In the genomic region with DNA sequence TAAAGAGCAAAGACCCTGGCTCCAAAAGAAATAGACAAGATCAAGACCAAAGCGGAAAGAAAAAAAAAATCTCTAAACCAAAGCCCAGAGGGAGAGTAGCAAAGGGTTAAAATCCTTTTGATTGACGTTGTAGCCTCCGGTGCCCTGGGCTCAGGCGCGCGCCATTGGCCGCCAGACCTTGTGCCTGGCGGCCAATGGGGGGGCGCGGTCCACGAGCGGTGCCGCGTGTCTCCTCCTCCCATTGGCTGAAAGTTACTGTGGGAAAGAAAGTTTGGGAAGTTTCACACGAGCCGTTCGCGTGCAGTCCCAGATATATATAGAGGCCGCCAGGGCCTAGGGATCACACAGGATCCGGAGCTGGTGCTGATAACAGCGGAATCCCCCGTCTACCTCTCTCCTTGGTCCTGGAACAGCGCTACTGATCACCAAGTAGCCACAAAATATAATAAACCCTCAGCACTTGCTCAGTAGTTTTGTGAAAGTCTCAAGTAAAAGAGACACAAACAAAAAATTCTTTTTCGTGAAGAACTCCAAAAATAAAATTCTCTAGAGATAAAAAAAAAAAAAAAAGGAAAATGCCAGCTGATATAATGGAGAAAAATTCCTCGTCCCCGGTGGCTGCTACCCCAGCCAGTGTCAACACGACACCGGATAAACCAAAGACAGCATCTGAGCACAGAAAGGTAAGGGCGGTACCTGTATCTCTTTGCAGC, we compare ENCODE assay signal across 8 cellular contexts. TPM values are rescaled to one million over a fixed set of nuclear protein-coding genes. Genes with fewer than 3 reads are reported as not detected.
A peak's percentile ranks its signal among the peaks of the same experiment; 100 is the strongest.
DNase-seq lines count a peak whose midpoint lies in the region; ATAC-seq, FAIRE-seq and TF ChIP-seq lines count a peak whose summit lies in the region.

A gene with protein sequence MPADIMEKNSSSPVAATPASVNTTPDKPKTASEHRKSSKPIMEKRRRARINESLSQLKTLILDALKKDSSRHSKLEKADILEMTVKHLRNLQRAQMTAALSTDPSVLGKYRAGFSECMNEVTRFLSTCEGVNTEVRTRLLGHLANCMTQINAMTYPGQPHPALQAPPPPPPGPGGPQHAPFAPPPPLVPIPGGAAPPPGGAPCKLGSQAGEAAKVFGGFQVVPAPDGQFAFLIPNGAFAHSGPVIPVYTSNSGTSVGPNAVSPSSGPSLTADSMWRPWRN (plus strand): TSS at position 343 of the 713 bp plus-strand sequence. CDS start 233 bp downstream, at position 576.

- peak within 1 kb of the TSS; percentile 71 for H3K18ac ChIP-seq in trophoblast cell (ENCODE audit: low read length)

- SMC1A ChIA-PET in GM12878 (lab: Charles Lee; ENCODE audit: uncharacterized antibody, unreplicated experiment): interaction anchor here (1.4 to 4.2 kb wide), 7 partner anchors 7 to 470 kb away, joined by 3 to 18 read pairs (median 4); no protein-coding TSS in a partner anchor

- H3K14ac ChIP-seq in trophoblast cell (ENCODE audit: low read length): peak within 1 kb of the TSS; percentile 55

- RAD21 ChIA-PET in GM12878 (lab: Charles Lee; ENCODE audit: unreplicated experiment): interaction anchor here (1.0 to 1.5 kb wide), 6 partner anchors 31 to 180 kb away, joined by 3 to 5 read pairs (median 4); no protein-coding TSS in a partner anchor

- H4K12ac ChIP-seq in trophoblast cell (ENCODE audit: low read depth, low read length): no peak within 1 kb of the TSS

- H3K27me3 ChIP-seq in MM.1S (replicated peaks; ENCODE audit: insufficient read depth, low read length) (no peaks in the 10 kb centered on the region; the same call in 1 of the 2 replicates), GM12878 (replicated peaks in 1 of 2; ENCODE audit: control insufficient read depth in 2 of 2, insufficient read depth in 2 of 2, low read length in 1 of 2) (peaks cover 3% of the 10 kb centered on the region in 2 experiments; a peak in 3 of 4 replicates), right cardiac atrium (ENCODE audit: control insufficient read depth, insufficient read depth) (no peaks in the 10 kb centered on the region), trophoblast cell (ENCODE audit: insufficient read depth, low read length) (no peaks in the 10 kb centered on the region)

- H4K20me1 ChIP-seq in MM.1S (ENCODE audit: insufficient read depth, low read length) (no peaks in the 10 kb centered on the region), GM12878 (ENCODE audit: control insufficient read depth, insufficient read depth) (no peaks in the 10 kb centered on the region)

- 2% methylated on average over 29 of the region's 29 CpGs for WGBS in GM12878 (ENCODE audit: insufficient coverage, insufficient replicate concordance, low lambda C conversion rate, missing lambda C conversion rate)
- WGBS in right cardiac atrium: under 1% methylated on average over 29 of the region's 29 CpGs
- no CpG with 5 or more reads among the region's 29 CpGs for WGBS in trophoblast cell (ENCODE audit: extremely low coverage, insufficient coverage, insufficient read length)

- BruUV-seq in GM12878 (replicated peaks; lab: Mats Ljungman, UMichigan): no TSS peak

- H3K9me3 ChIP-seq in MM.1S (replicated peaks; ENCODE audit: insufficient read depth, low read length) (no peaks in the 10 kb centered on the region), GM12878 (replicated peaks; ENCODE audit: control insufficient read depth, insufficient read depth, low read length) (peaks cover 4% of the 10 kb centered on the region; the same call in 2 of the 3 replicates), right cardiac atrium (ENCODE audit: control insufficient read depth, low read length) (no peaks in the 10 kb centered on the region), trophoblast cell (ENCODE audit: insufficient read depth, low read depth, low read length) (no peaks in the 10 kb centered on the region)

- no peak for TF ChIP-seq CTCF in MM.1S (IDR thresholded peaks at IDR 0.05; ENCODE audit: low read length)
- TF ChIP-seq CTCF in GM12878 (IDR thresholded peaks at IDR 0.05 in 2 of 3, conservative IDR thresholded peaks at IDR 0.05 in 1 of 3; ENCODE audit: control insufficient read depth in 2 of 3, extremely low read depth in 1 of 3, insufficient read depth in 1 of 3, low read depth in 3 of 3, low read length in 3 of 3): no peak

- H3K79me2 ChIP-seq in MM.1S (ENCODE audit: low read length): 0 out of 2 replicates have a peak, but pooled peaks cover 6% of the 10 kb centered on the region
- H3K79me2 ChIP-seq in GM12878 (ENCODE audit: control insufficient read depth, insufficient read depth, low read length): no peaks in the 10 kb centered on the region
- peaks cover 18% of the 10 kb centered on the region for H3K79me2 ChIP-seq in trophoblast cell (ENCODE audit: control insufficient read depth, insufficient read depth, low read length, poor library complexity)

- H3K4me3 ChIP-seq in MM.1S (ENCODE audit: low read length) (peak within 1 kb of the TSS; percentile 72), GM12878 (peak within 1 kb of the TSS; percentile 82), right cardiac atrium (ENCODE audit: low read length) (peak within 1 kb of the TSS; percentile 76), trophoblast cell (ENCODE audit: low read depth, low read length) (peak within 1 kb of the TSS; percentile 91)

- peak; percentile 27 for ATAC-seq in GM21360 (IDR thresholded peaks at IDR 0.05; ENCODE audit: unreplicated experiment)
- ATAC-seq in GM12878: peak; percentile 43
- peak; percentile 78 to 82 for ATAC-seq in right cardiac atrium

- H3K27ac ChIP-seq in MM.1S (ENCODE audit: low read length) (peak within 1 kb of the TSS; percentile 88), GM12878 (ENCODE audit: control insufficient read depth, insufficient read depth) (0 out of 2 replicates have a peak within 1 kb of the TSS, but pooled peaks have one; percentile 13), right cardiac atrium (ENCODE audit: low read length) (peak within 1 kb of the TSS; percentile 96), trophoblast cell (ENCODE audit: low read depth, low read length) (peak within 1 kb of the TSS; percentile 96)

- H2AFZ ChIP-seq in MM.1S (ENCODE audit: low read length) (peak within 1 kb of the TSS; percentile 63), GM12878 (ENCODE audit: control insufficient read depth, low read depth, low read length) (peak within 1 kb of the TSS; percentile 46), trophoblast cell (ENCODE audit: insufficient read depth, low read length, poor library complexity) (no peak within 1 kb of the TSS)

- H3K23ac ChIP-seq in trophoblast cell (ENCODE audit: low read length): no peak within 1 kb of the TSS

- TF ChIP-seq POLR2A in GM12878 (IDR thresholded peaks at IDR 0.05; ENCODE audit: low read depth, low read length): peak; percentile 70

- H2BK12ac ChIP-seq in trophoblast cell (ENCODE audit: low read length): peak within 1 kb of the TSS; percentile 67

- intact Hi-C loops in GM12878 (cut with micrococcal nuclease; ENCODE audit: unreplicated experiment) (loop anchor here (1.0 to 5.0 kb wide), 5 partner anchors 66 to 469 kb away; no protein-coding TSS in a partner anchor), right cardiac atrium (cut with DNase I) (loop anchor here (5.0 to 10.0 kb wide), 11 partner anchors 61 to 354 kb away; no protein-coding TSS in a partner anchor)

- H3K4me2 ChIP-seq in MM.1S (ENCODE audit: low read depth, low read length) (peak within 1 kb of the TSS; percentile 85), GM12878 (ENCODE audit: control insufficient read depth, insufficient read depth) (peak within 1 kb of the TSS; percentile 94), trophoblast cell (ENCODE audit: low read length) (peak within 1 kb of the TSS; percentile 93)

- H3K4ac ChIP-seq in trophoblast cell (ENCODE audit: low read depth, low read length): peak within 1 kb of the TSS; percentile 44

- CTCF ChIA-PET in GM12878 (lab: Yijun Ruan, JAX): interaction anchor here (0.8 to 1.6 kb wide), 7 partner anchors 8 to 472 kb away, joined by 3 to 5 read pairs (median 4); no protein-coding TSS in a partner anchor

- H2AK5ac ChIP-seq in trophoblast cell (ENCODE audit: low read length): no peak within 1 kb of the TSS

- POLR2A ChIA-PET in GM12878 (lab: Charles Lee): interaction anchor here (0.6 kb wide), 1 partner anchor 536 kb away, joined by 3 read pairs; no protein-coding TSS in a partner anchor

- peak; percentile 97 for DNase-seq in COLO829 (ENCODE audit: low spot score)
- DNase-seq in MM.1S: peak; percentile 97
- peak; percentile 65 to 80 for DNase-seq in SHP77 (lab: John Stamatoyannopoulos, UW)
- DNase-seq in GM12878 (ENCODE audit: low read depth, low spot score): peak; percentile 61
- DNase-seq in right cardiac atrium: peak; percentile 95 to 98 (median 96)
- DNase-seq in trophoblast cell: peak; percentile 97
- no peak for DNase-seq in T1000 (lab: John Stamatoyannopoulos, UW)

- peaks cover 90% of the 10 kb centered on the region for H3F3A ChIP-seq in MM.1S (ENCODE audit: insufficient read depth, low read length)

- TF ChIP-seq EP300 in GM12878 (IDR thresholded peaks at IDR 0.05; ENCODE audit: borderline replicate concordance in 1 of 2, control insufficient read depth in 1 of 2, low read depth in 2 of 2, low read length in 2 of 2): no peak

- H4K91ac ChIP-seq in trophoblast cell (ENCODE audit: low read depth, low read length): peak within 1 kb of the TSS; percentile 87

- FAIRE-seq in GM12878 (lab: Jason Lieb, UNC): no peak

- H4K8ac ChIP-seq in trophoblast cell (ENCODE audit: low read depth, low read length): peak within 1 kb of the TSS; percentile 24

- H3K36me3 ChIP-seq in MM.1S (replicated peaks; ENCODE audit: insufficient read depth, low read length) (no peaks in the 10 kb centered on the region), GM12878 (ENCODE audit: control insufficient read depth in 2 of 2, insufficient read depth in 2 of 2, low read length in 1 of 2) (no peaks in the 10 kb centered on the region), trophoblast cell (ENCODE audit: control insufficient read depth in 1 of 2, insufficient read depth in 2 of 2, low read length in 2 of 2) (peaks cover 6 to 7% of the 10 kb centered on the region in 2 experiments)

- peaks cover 49% of the 10 kb centered on the region for H3K79me1 ChIP-seq in trophoblast cell (ENCODE audit: low read length)

- H2BK120ac ChIP-seq in trophoblast cell (ENCODE audit: insufficient read depth, low read length, poor library complexity): peak within 1 kb of the TSS; percentile 64

- H3K4me1 ChIP-seq in MM.1S (ENCODE audit: low read length) (peaks cover 56% of the 10 kb centered on the region), GM12878 (ENCODE audit: control insufficient read depth, insufficient read depth, low read length) (peaks cover 23% of the 10 kb centered on the region), right cardiac atrium (ENCODE audit: control insufficient read depth, insufficient read depth, low read length) (peaks cover 6% of the 10 kb centered on the region), trophoblast cell (ENCODE audit: control insufficient read depth in 1 of 2, insufficient read depth in 2 of 2, low read length in 2 of 2) (peaks cover 25 to 40% of the 10 kb centered on the region in 2 experiments)

- peak within 1 kb of the TSS; percentile 89 for H2BK5ac ChIP-seq in trophoblast cell (ENCODE audit: low read depth, low read length, poor library complexity)

- in situ Hi-C loops in GM12878 (cut with MboI): loop anchor here (5.0 to 10.0 kb wide), 2 partner anchors 171 to 351 kb away; no protein-coding TSS in a partner anchor

- TF ChIP-seq RAD21 in GM12878 (IDR thresholded peaks at IDR 0.05; ENCODE audit: insufficient read depth, low read depth, low read length): no peak

- H3K9ac ChIP-seq in MM.1S (ENCODE audit: low read length) (peak within 1 kb of the TSS; percentile 75), GM12878 (ENCODE audit: control insufficient read depth, insufficient read depth, low read length) (peak within 1 kb of the TSS; percentile 42), trophoblast cell (ENCODE audit: low read length) (peak within 1 kb of the TSS; percentile 76)

- H3K9me2 ChIP-seq in MM.1S (replicated peaks; ENCODE audit: insufficient read depth, low read length): no peaks in the 10 kb centered on the region

RNA-seq across cellular contexts. Expression of the gene that starts here (rescaled TPM):
- 12.9 and 16.0 TPM in 2 replicates for total RNA-seq in GM12878 (2013; cell fraction: nucleolus; rRNA removed)
- total RNA-seq in GM12878 (2014; rRNA removed) (4.5 and 4.6 TPM in 2 replicates), GM12878 (2014; rRNA removed; fragmentation: Illumina TruSeq; extraction: Trizol) (2.4 and 2.9 TPM in 2 replicates), GM12878 (2021) (4.7 TPM in 2 replicates), right cardiac atrium (10 to 100 TPM; 22.8 to 59.5 (median 27.8) TPM)
- polyA plus RNA-seq in GM12878 (2011; ENCODE audit: low read depth): 1.5 TPM
- polyA plus RNA-seq in GM12878 (2011; rRNA removed) (0.39 and 0.46 TPM in 2 replicates), GM12878 (2014; fragmentation: Illumina TruSeq; extraction: Trizol) (2.2 and 2.8 TPM in 2 replicates), GM12878 (2014; fragmentation: Nextera tagmentation; extraction: Ambion mirVana) (1 to 10 TPM in 1 of 2 experiments, under 1 TPM in 1; 0.99 to 1.3 TPM), GM12878 (2014; rRNA removed) (4.5 and 5.3 TPM in 2 replicates), GM12878 (2016; fragmentation: Nextera tagmentation; extraction: Ambion mirVana) (1 to 10 TPM; 1.1 to 3.2 TPM), right cardiac atrium (31.1 TPM)
- 0.48 and 0.69 TPM in 2 replicates for polyA plus RNA-seq in GM12878 (2011; cell fraction: cytosol; rRNA removed)
- polyA plus RNA-seq in GM12878 (2011; cell fraction: nucleus; rRNA removed): 0.56 and 1.1 TPM in 2 replicates
- polyA plus RNA-seq in GM12878 (2012): 2.6 and 6.0 TPM in 2 replicates
- 0.22 and 0.41 TPM in 2 replicates for polyA minus RNA-seq in GM12878 (2011; rRNA and poly(A)+ RNA removed)
- not detected in 2 replicates for polyA minus RNA-seq in GM12878 (2011; cell fraction: cytosol; rRNA and poly(A)+ RNA removed)
- polyA minus RNA-seq in GM12878 (2011; cell fraction: nucleus; rRNA and poly(A)+ RNA removed): 0.57 and 1.1 TPM in 2 replicates
- polyA plus RNA-seq in trophoblast cell (2013): 62.4 and 67.6 TPM in 2 replicates

Comparison
In these comparisons a context has a peak if more than half of its experiments do, and no peak if none do; other contexts are left out.
1. ATAC-seq: peak in every context shown above with its lines; median percentile 80 in right cardiac atrium; 43 in GM12878; 27 in GM21360.
2. H3K27ac ChIP-seq: peak in every context shown above with its lines; median percentile 96 in right cardiac atrium; 96 in trophoblast cell; 88 in MM.1S; 13 in GM12878.